Comparison of ENCODE assay signal across 18 cellular contexts in the genomic region with DNA sequence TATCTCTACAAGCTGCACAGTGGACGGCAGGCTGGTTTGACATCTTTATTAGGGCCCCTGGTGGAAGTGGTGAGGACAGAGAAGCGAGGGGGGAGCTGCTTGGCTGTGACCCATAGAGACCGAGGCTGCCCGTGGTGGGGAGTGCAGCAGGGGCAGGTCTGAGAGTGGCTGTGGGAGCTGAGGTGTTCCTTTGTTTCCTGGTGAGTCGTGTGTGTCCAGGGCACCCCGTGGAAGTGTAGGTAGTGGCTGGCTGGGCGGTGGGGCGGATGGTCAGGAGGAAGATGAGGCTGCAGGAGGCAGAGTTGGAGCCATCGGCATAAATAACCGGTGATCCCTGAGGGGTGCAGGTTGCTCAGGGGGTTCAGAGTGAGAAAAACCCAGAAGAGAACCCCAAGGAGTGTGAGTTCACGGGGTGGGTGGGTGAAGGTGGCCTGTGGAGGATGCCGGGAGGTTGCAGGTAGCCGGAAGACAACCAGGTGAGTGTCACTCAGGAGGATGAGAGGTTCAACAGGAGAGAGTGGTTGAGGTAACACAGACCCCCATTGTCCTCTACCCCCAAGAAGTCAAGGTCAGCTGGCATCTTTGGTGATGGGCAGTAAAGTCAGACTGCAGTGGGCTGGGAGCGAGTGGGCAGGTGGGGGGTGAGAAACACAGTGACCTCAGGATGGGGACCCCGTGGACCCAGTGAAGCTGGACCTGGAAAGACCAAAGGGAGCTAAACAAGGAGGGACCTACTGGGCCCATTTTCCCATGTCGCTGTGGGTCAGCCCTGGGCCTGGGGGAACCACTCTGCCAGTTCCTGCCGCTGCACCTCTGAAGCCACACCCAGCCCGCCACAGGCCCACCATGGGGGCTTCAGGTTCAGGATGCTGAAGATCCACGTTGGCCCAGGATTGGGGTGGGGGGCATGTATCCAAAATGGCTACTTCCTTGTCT. TPM values are rescaled to one million over a fixed set of nuclear protein-coding genes. Genes with fewer than 3 reads are reported as not detected.
DNase-seq lines count a peak whose midpoint lies in the region; ATAC-seq lines count a peak whose summit lies in the region.
"Had no signal": no experiment of that assay in that cellular context is flagged by ENCODE, and none has a peak within 500 bp of the region (broad histone marks: within the 10 kb centered on the region; RNA-seq: fewer than 3 reads in every experiment).

No MANE protein-coding gene starts in this region.

- peaks cover 17% of the 10 kb centered on the region for H3K4me1 Mint-ChIP-seq in activated naive CD8-positive, alpha-beta T cell treated with anti-CD3 and anti-CD28 coated beads, Interleukin-2, amount 10 ng/mL, durations not matched to agents 7 days and 5 days
- H3K4me1 Mint-ChIP-seq in activated naive CD8-positive, alpha-beta T cell treated with anti-CD3 and anti-CD28 coated beads for 36 hours = peaks cover 19% of the 10 kb centered on the region
- peaks cover 9 to 42% (median 30%) of the 10 kb centered on the region in 7 donors for H3K4me1 Mint-ChIP-seq in naive thymus-derived CD4-positive, alpha-beta T cell

- no peak for ATAC-seq in activated naive CD8-positive, alpha-beta T cell treated with anti-CD3 and anti-CD28 coated beads, Interleukin-2, amount 10 ng/mL, durations not matched to agents 7 days and 5 days (ENCODE audit: low read depth)
- ATAC-seq in naive thymus-derived CD4-positive, alpha-beta T cell = no peak
- no peak for ATAC-seq in HG02610 (IDR thresholded peaks at IDR 0.05; ENCODE audit: unreplicated experiment)
- no peak for ATAC-seq in GM21825 (IDR thresholded peaks at IDR 0.05; ENCODE audit: unreplicated experiment)
- ATAC-seq: activated naive CD8-positive, alpha-beta T cell treated with anti-CD3 and anti-CD28 coated beads, Interleukin-2, amount 50 U/mL, for 24 hours; gastrocnemius medialis had no signal

- CTCF ChIA-PET in naive thymus-derived CD4-positive, alpha-beta T cell (lab: Charles Lee) = interaction anchor here (0.5 to 4.1 kb wide), 5 partner anchors 11 to 973 kb away, joined by 3 to 32 read pairs (median 10); partner anchors contain the start of gene ZNF862

- peak overlapping the region; percentile 52 for H3K27ac Mint-ChIP-seq in activated naive CD8-positive, alpha-beta T cell treated with anti-CD3 and anti-CD28 coated beads, Interleukin-2, amount 10 ng/mL, durations not matched to agents 7 days and 5 days
- no peak overlapping the region for H3K27ac Mint-ChIP-seq in activated naive CD8-positive, alpha-beta T cell treated with anti-CD3 and anti-CD28 coated beads for 36 hours
- H3K27ac Mint-ChIP-seq in naive thymus-derived CD4-positive, alpha-beta T cell = peak overlapping the region in 6 of 9 donors; percentile 28 to 74 (median 60)
- H3K27ac Mint-ChIP-seq: activated B cell treated with CpG ODN at 0.5 μM for 24 hours had no signal

- H3K27me3 ChIP-seq in naive thymus-derived CD4-positive, alpha-beta T cell (ENCODE audit: control insufficient read depth in 2 of 2, insufficient read depth in 2 of 2, low read length in 2 of 2) = no peaks in the 10 kb centered on the region
- H3K27me3 ChIP-seq: gastrocnemius medialis, stomach had no signal

- peaks cover 0 to 7% of the 10 kb centered on the region in 2 donors for H3K4me1 ChIP-seq in naive thymus-derived CD4-positive, alpha-beta T cell (ENCODE audit: control insufficient read depth in 2 of 2, insufficient read depth in 2 of 2, low read length in 2 of 2)
- H3K4me1 ChIP-seq: gastrocnemius medialis had no signal

- H3K27ac ChIP-seq in angular gyrus (ENCODE audit: low read depth, low read length) (peak overlapping the region; percentile 58), temporal lobe (ENCODE audit: low read depth, low read length) (peak overlapping the region; percentile 80)
- no peak overlapping the region for H3K27ac ChIP-seq in naive thymus-derived CD4-positive, alpha-beta T cell (ENCODE audit: low read depth, low read length)
- H3K27ac ChIP-seq: BLaER1 treated with 17β-estradiol and CSF1 and Interleukin-3, amounts not matched to agents 10 nM and 100 nM; gastrocnemius medialis; stomach had no signal

- H3K9me3 ChIP-seq in naive thymus-derived CD4-positive, alpha-beta T cell (ENCODE audit: control insufficient read depth in 2 of 3, low read length in 3 of 3) = no peaks in the 10 kb centered on the region
- H3K9me3 ChIP-seq: BLaER1 treated with 17β-estradiol and CSF1 and Interleukin-3, amounts not matched to agents 10 nM and 100 nM; gastrocnemius medialis; stomach had no signal

- no peak for DNase-seq in activated naive CD8-positive, alpha-beta T cell treated with anti-CD3 and anti-CD28 coated beads, Interleukin-2, amount 10 ng/mL, durations not matched to agents 7 days and 5 days
- DNase-seq in activated naive CD8-positive, alpha-beta T cell treated with anti-CD3 and anti-CD28 coated beads for 36 hours = no peak
- no peak for DNase-seq in naive thymus-derived CD4-positive, alpha-beta T cell
- no peak for DNase-seq in COLO668 (lab: John Stamatoyannopoulos, UW; ENCODE audit: unreplicated experiment)
- DNase-seq: activated B cell treated with CpG ODN at 0.5 μM for 24 hours; activated CD4-positive, alpha-beta memory T cell treated with anti-CD3 and anti-CD28 coated beads, Interleukin-2, amount 10 ng/mL, durations not matched to agents 7 days and 5 days; activated naive CD8-positive, alpha-beta T cell treated with anti-CD3 and anti-CD28 coated beads, Interleukin-2, amount 50 U/mL, for 24 hours; activated T-cell treated with anti-CD3 and anti-CD28 coated beads, Interleukin-2, amount 50 U/mL, for 48 hours; gastrocnemius medialis; NCI-H1436 treated with DMSO at 0.1 percent for 48 hours; NCI-H2171 treated with DMSO at 0.1 percent for 48 hours; NCI-H69; stomach had no signal

- no peak overlapping the region for H3K4me3 Mint-ChIP-seq in activated naive CD8-positive, alpha-beta T cell treated with anti-CD3 and anti-CD28 coated beads, Interleukin-2, amount 10 ng/mL, durations not matched to agents 7 days and 5 days
- no peak overlapping the region for H3K4me3 Mint-ChIP-seq in activated naive CD8-positive, alpha-beta T cell treated with anti-CD3 and anti-CD28 coated beads for 36 hours
- H3K4me3 Mint-ChIP-seq in naive thymus-derived CD4-positive, alpha-beta T cell = no peak overlapping the region
- H3K4me3 Mint-ChIP-seq: activated B cell treated with CpG ODN at 0.5 μM for 24 hours; activated CD4-positive, alpha-beta memory T cell treated with anti-CD3 and anti-CD28 coated beads, Interleukin-2, amount 10 ng/mL, durations not matched to agents 7 days and 5 days; activated naive CD8-positive, alpha-beta T cell treated with anti-CD3 and anti-CD28 coated beads, Interleukin-2, amount 50 U/mL, for 24 hours had no signal

- peaks cover 0 to 44% (median 7%) of the 10 kb centered on the region in 3 experiments for H3K36me3 ChIP-seq in naive thymus-derived CD4-positive, alpha-beta T cell (ENCODE audit: control insufficient read depth in 2 of 3, insufficient read depth in 3 of 3, low read length in 3 of 3)
- H3K36me3 ChIP-seq: gastrocnemius medialis had no signal

- H3K36me3 Mint-ChIP-seq in activated naive CD8-positive, alpha-beta T cell treated with anti-CD3 and anti-CD28 coated beads, Interleukin-2, amount 10 ng/mL, durations not matched to agents 7 days and 5 days = peaks cover 21% of the 10 kb centered on the region
- H3K36me3 Mint-ChIP-seq in activated naive CD8-positive, alpha-beta T cell treated with anti-CD3 and anti-CD28 coated beads for 36 hours = peaks cover 13% of the 10 kb centered on the region
- H3K36me3 Mint-ChIP-seq in naive thymus-derived CD4-positive, alpha-beta T cell = peaks cover 0 to 17% (median 6%) of the 10 kb centered on the region in 5 donors

- POLR2A ChIA-PET in activated naive CD8-positive, alpha-beta T cell treated with anti-CD3 and anti-CD28 coated beads, Interleukin-2, amount 10 ng/mL, durations not matched to agents 7 days and 5 days (lab: Charles Lee) = interaction anchor here (2.2 kb wide), 1 partner anchor 19 kb away, joined by 6 read pairs; no protein-coding TSS in a partner anchor
- POLR2A ChIA-PET in naive thymus-derived CD4-positive, alpha-beta T cell (lab: Charles Lee) = interaction anchor here (1.5 to 1.6 kb wide), 2 partner anchors 10 to 12 kb away, joined by 5 to 6 read pairs; no protein-coding TSS in a partner anchor

- intact Hi-C loops in naive thymus-derived CD4-positive, alpha-beta T cell (cut with micrococcal nuclease) = loop anchor here (2.0 to 5.0 kb wide), 2 partner anchors 163 to 396 kb away; no protein-coding TSS in a partner anchor

- H3K27me3 Mint-ChIP-seq in activated naive CD8-positive, alpha-beta T cell treated with anti-CD3 and anti-CD28 coated beads, Interleukin-2, amount 10 ng/mL, durations not matched to agents 7 days and 5 days = no peaks in the 10 kb centered on the region
- no peaks in the 10 kb centered on the region for H3K27me3 Mint-ChIP-seq in activated naive CD8-positive, alpha-beta T cell treated with anti-CD3 and anti-CD28 coated beads for 36 hours
- H3K27me3 Mint-ChIP-seq in naive thymus-derived CD4-positive, alpha-beta T cell = no peaks in the 10 kb centered on the region
- H3K27me3 Mint-ChIP-seq: activated B cell treated with CpG ODN at 0.5 μM for 24 hours; activated CD4-positive, alpha-beta memory T cell treated with anti-CD3 and anti-CD28 coated beads, Interleukin-2, amount 10 ng/mL, durations not matched to agents 7 days and 5 days; activated naive CD8-positive, alpha-beta T cell treated with anti-CD3 and anti-CD28 coated beads, Interleukin-2, amount 50 U/mL, for 24 hours had no signal

- no peak overlapping the region for H3K4me3 ChIP-seq in naive thymus-derived CD4-positive, alpha-beta T cell (ENCODE audit: low read length)
- H3K4me3 ChIP-seq: BLaER1 treated with 17β-estradiol and CSF1 and Interleukin-3, amounts not matched to agents 10 nM and 100 nM; gastrocnemius medialis; stomach had no signal

- no peaks in the 10 kb centered on the region for H3K9me3 Mint-ChIP-seq in activated naive CD8-positive, alpha-beta T cell treated with anti-CD3 and anti-CD28 coated beads, Interleukin-2, amount 10 ng/mL, durations not matched to agents 7 days and 5 days
- no peaks in the 10 kb centered on the region for H3K9me3 Mint-ChIP-seq in activated naive CD8-positive, alpha-beta T cell treated with anti-CD3 and anti-CD28 coated beads for 36 hours
- H3K9me3 Mint-ChIP-seq in naive thymus-derived CD4-positive, alpha-beta T cell = no peaks in the 10 kb centered on the region
- H3K9me3 Mint-ChIP-seq: activated B cell treated with CpG ODN at 0.5 μM for 24 hours; activated CD4-positive, alpha-beta memory T cell treated with anti-CD3 and anti-CD28 coated beads, Interleukin-2, amount 10 ng/mL, durations not matched to agents 7 days and 5 days; activated naive CD8-positive, alpha-beta T cell treated with anti-CD3 and anti-CD28 coated beads, Interleukin-2, amount 50 U/mL, for 24 hours had no signal

RNA-seq across cellular contexts. Expression of gene ATP6V0E2, which starts 7.8 kb away (rescaled TPM):
- total RNA-seq in activated naive CD8-positive, alpha-beta T cell treated with anti-CD3 and anti-CD28 coated beads, Interleukin-2, amount 10 ng/mL, durations not matched to agents 7 days and 5 days = 10 to 100 TPM; 74.0 to 81.2 TPM
- 10 to 100 TPM; 59.2 to 64.0 TPM for total RNA-seq in activated naive CD8-positive, alpha-beta T cell treated with anti-CD3 and anti-CD28 coated beads for 36 hours
- 10 to 100 TPM; 32.7 to 84.0 (median 55.4) TPM for total RNA-seq in naive thymus-derived CD4-positive, alpha-beta T cell
- polyA plus RNA-seq in naive thymus-derived CD4-positive, alpha-beta T cell = 100 to 1,000 TPM; 199 to 240 TPM
- total RNA-seq in temporal lobe = 115 TPM

RNA-seq across cellular contexts. Expression of gene ZNF862, which starts 43.4 kb away (rescaled TPM):
- total RNA-seq in activated naive CD8-positive, alpha-beta T cell treated with anti-CD3 and anti-CD28 coated beads, Interleukin-2, amount 10 ng/mL, durations not matched to agents 7 days and 5 days = 10 to 100 TPM; 44.1 to 45.6 TPM
- 1 to 10 TPM; 5.9 to 7.0 TPM for total RNA-seq in activated naive CD8-positive, alpha-beta T cell treated with anti-CD3 and anti-CD28 coated beads for 36 hours
- total RNA-seq in naive thymus-derived CD4-positive, alpha-beta T cell = 100 to 1,000 TPM in 2 of 5 experiments, 10 to 100 TPM in 3; 36.9 to 112 (median 41.8) TPM
- polyA plus RNA-seq in naive thymus-derived CD4-positive, alpha-beta T cell = 10 to 100 TPM in 1 of 2 donors, 1 to 10 TPM in 1; 9.1 to 11.7 TPM
- total RNA-seq in temporal lobe = 11.8 TPM
